8 cellular contexts compared by ENCODE assay signal in genomic region chr12:126772171-126772864, GRCh38.
DNase-seq lines count a peak whose midpoint lies in the region; ATAC-seq, FAIRE-seq and TF ChIP-seq lines count a peak whose summit lies in the region.

No MANE protein-coding gene starts in this region.

- H3K27ac ChIP-seq in pancreas, result peak overlapping the region in 2 of 4 donors; percentile 8 to 41
- no peak overlapping the region for H3K27ac ChIP-seq in ovary

- TF ChIP-seq CTCF in pancreas (IDR thresholded peaks at IDR 0.05) (no peak), ovary (IDR thresholded peaks at IDR 0.05) (no peak)

- H3K4me3 ChIP-seq in pancreas (no peak overlapping the region), ovary (no peak overlapping the region)

- intact Hi-C loops in pancreas (cut with DNase I), result no loop called here
- intact Hi-C loops in ovary (cut with DNase I), result no loop called here

- 64 to 70% methylated on average over 18 of the region's 18 CpGs for WGBS in pancreas, 2 donors
- 66 to 77% (median 70%) methylated on average over 18 of the region's 18 CpGs for WGBS in ovary, 3 donors

- H3K36me3 ChIP-seq in pancreas, result no peaks in the 10 kb centered on the region
- H3K36me3 ChIP-seq in ovary, result no peaks in the 10 kb centered on the region

- ATAC-seq in GM18511 (IDR thresholded peaks at IDR 0.05; ENCODE audit: unreplicated experiment) (peak; percentile 82), HG02588 (IDR thresholded peaks at IDR 0.05; ENCODE audit: unreplicated experiment) (peak; percentile 76), pancreas (peak in 3 of 4 donors; percentile 15 to 83 (median 77))

- peaks cover 0 to 3% (median 0%) of the 10 kb centered on the region in 3 donors for H3K4me1 ChIP-seq in pancreas
- H3K4me1 ChIP-seq in ovary (ENCODE audit: insufficient read depth), result no peaks in the 10 kb centered on the region

- no peaks in the 10 kb centered on the region for H3K27me3 ChIP-seq in pancreas
- no peaks in the 10 kb centered on the region for H3K27me3 ChIP-seq in ovary

- no peak for TF ChIP-seq POLR2A in ovary (IDR thresholded peaks at IDR 0.05)

- TF ChIP-seq EP300 in ovary (IDR thresholded peaks at IDR 0.05), result no peak

- H3K9me3 ChIP-seq in pancreas (no peaks in the 10 kb centered on the region), ovary (no peaks in the 10 kb centered on the region)

- FAIRE-seq in pancreas (lab: Jason Lieb, UNC), result no peak

- DNase-seq in NAMALWA (ENCODE audit: low spot score) (peak; percentile 9), pancreas (peak in 2 of 6 donors; percentile 10 to 22), ovary (no peak), NCI-H1048 (lab: John Stamatoyannopoulos, UW) (no peak), GM03348 (ENCODE audit: low spot score) (no peak)
- peak; percentile 24 for DNase-seq in activated effector memory CD4-positive, alpha-beta T cell treated with Interleukin-2 at 50 U/mL for 16 hours

Comparison
In these comparisons a context has a peak if more than half of its experiments do, and no peak if none do; other contexts are left out.
1. DNase-seq: peak in NAMALWA (single experiment) and activated effector memory CD4-positive, alpha-beta T cell treated with Interleukin-2 at 50 U/mL for 16 hours (single experiment); none in ovary (0 of 5), NCI-H1048 (single experiment) and GM03348 (single experiment).
2. Peak in every context shown above with its lines, with median percentiles within 50 percentile points of each other: ATAC-seq.